ENCODE assay signal across 1 cellular context in genomic region chr15:60397772-60398445, GRCh38.
TF ChIP-seq lines count a peak whose summit lies in the region.

Gene ANXA2, minus strand, starts transcription at chr15:60397986. Its CDS starts 11,911 bp downstream, at chr15:60386075.

TF ChIP-seq in K562, 482 proteins besides CTCF, POLR2A, EP300 and RAD21 (continued from another document and continues in another):
- TF ChIP-seq ARID4B (CRISPR knock-in tag; IDR thresholded peaks at IDR 0.05) (peak; percentile 11; the same call in 1 of the 2 replicates), SRSF9 (IDR thresholded peaks at IDR 0.05; ENCODE audit: borderline replicate concordance, low read depth, low read length) (no peak), MITF (IDR thresholded peaks at IDR 0.05) (no peak), E2F1 (CRISPR knock-in tag; IDR thresholded peaks at IDR 0.05) (no peak), KLF1 (tag; IDR thresholded peaks at IDR 0.05) (no peak), TCF3 (CRISPR knock-in tag; IDR thresholded peaks at IDR 0.05) (no peak), ZNF766 (CRISPR knock-in tag; conservative IDR thresholded peaks at IDR 0.05) (no peak), BCOR (IDR thresholded peaks at IDR 0.05) (0 out of 2 replicates have a peak, but pooled peaks have one; percentile 7), E2F3 (CRISPR knock-in tag; IDR thresholded peaks at IDR 0.05) (no peak), HNRNPUL1 (IDR thresholded peaks at IDR 0.05; ENCODE audit: low read length) (no peak), ARNT (IDR thresholded peaks at IDR 0.05) (no peak), ZNF212 (CRISPR knock-in tag; IDR thresholded peaks at IDR 0.05) (no peak), C11orf30 (IDR thresholded peaks at IDR 0.05; ENCODE audit: low read depth) (no peak), PCBP2 (IDR thresholded peaks at IDR 0.05; ENCODE audit: low read depth, low read length, poor library complexity, severe bottlenecking) (peak; percentile 64), ZNF165 (CRISPR knock-in tag; IDR thresholded peaks at IDR 0.05; ENCODE audit: borderline replicate concordance) (no peak), RAD51 (IDR thresholded peaks at IDR 0.05; ENCODE audit: borderline replicate concordance, low read depth) (no peak), ZNF785 (CRISPR knock-in tag; IDR thresholded peaks at IDR 0.05) (no peak), CHD1 (IDR thresholded peaks at IDR 0.05; ENCODE audit: low read length) (no peak), HOXB6 (CRISPR knock-in tag; IDR thresholded peaks at IDR 0.05; ENCODE audit: borderline replicate concordance) (no peak), ZNF324 (CRISPR knock-in tag; IDR thresholded peaks at IDR 0.05) (no peak), ERF (CRISPR knock-in tag; IDR thresholded peaks at IDR 0.05) (no peak), CBFB (CRISPR knock-in tag; IDR thresholded peaks at IDR 0.05) (no peak), SOX6 (IDR thresholded peaks at IDR 0.05) (no peak), MAFF (IDR thresholded peaks at IDR 0.05; ENCODE audit: low read length) (no peak), SMARCA4 (IDR thresholded peaks at IDR 0.05) (no peak), KAT8 (IDR thresholded peaks at IDR 0.05; ENCODE audit: low read depth) (no peak), PTBP1 (IDR thresholded peaks at IDR 0.05; ENCODE audit: low read depth, low read length) (no peak), MAZ (CRISPR knock-in tag; conservative IDR thresholded peaks at IDR 0.05 in 1 of 2, IDR thresholded peaks at IDR 0.05 in 1 of 2) (peak; percentile 82 to 84; a peak in 3 of 4 replicates), ZC3H8 (IDR thresholded peaks at IDR 0.05) (no peak), RCOR1 (IDR thresholded peaks at IDR 0.05; ENCODE audit: borderline replicate concordance in 1 of 2, low read depth in 2 of 2, low read length in 2 of 2) (no peak), STAT5B (CRISPR knock-in tag; IDR thresholded peaks at IDR 0.05) (no peak), ZNF143 (CRISPR knock-in tag; IDR thresholded peaks at IDR 0.05) (no peak), HCFC1 (IDR thresholded peaks at IDR 0.05; ENCODE audit: low read depth, low read length) (no peak), ZC3H11A (IDR thresholded peaks at IDR 0.05; ENCODE audit: low read depth, low read length) (no peak), HOMEZ (CRISPR knock-in tag; IDR thresholded peaks at IDR 0.05) (no peak), MYNN (IDR thresholded peaks at IDR 0.05) (no peak), MYNN (CRISPR knock-in tag; IDR thresholded peaks at IDR 0.05) (no peak), TAF7 (tag; IDR thresholded peaks at IDR 0.05) (no peak), PML (IDR thresholded peaks at IDR 0.05; ENCODE audit: low read length) (no peak), NR3C1 (CRISPR knock-in tag; IDR thresholded peaks at IDR 0.05) (no peak), MBD2 (IDR thresholded peaks at IDR 0.05; ENCODE audit: borderline replicate concordance, low read depth) (no peak)
- TF ChIP-seq, protein P1, sequence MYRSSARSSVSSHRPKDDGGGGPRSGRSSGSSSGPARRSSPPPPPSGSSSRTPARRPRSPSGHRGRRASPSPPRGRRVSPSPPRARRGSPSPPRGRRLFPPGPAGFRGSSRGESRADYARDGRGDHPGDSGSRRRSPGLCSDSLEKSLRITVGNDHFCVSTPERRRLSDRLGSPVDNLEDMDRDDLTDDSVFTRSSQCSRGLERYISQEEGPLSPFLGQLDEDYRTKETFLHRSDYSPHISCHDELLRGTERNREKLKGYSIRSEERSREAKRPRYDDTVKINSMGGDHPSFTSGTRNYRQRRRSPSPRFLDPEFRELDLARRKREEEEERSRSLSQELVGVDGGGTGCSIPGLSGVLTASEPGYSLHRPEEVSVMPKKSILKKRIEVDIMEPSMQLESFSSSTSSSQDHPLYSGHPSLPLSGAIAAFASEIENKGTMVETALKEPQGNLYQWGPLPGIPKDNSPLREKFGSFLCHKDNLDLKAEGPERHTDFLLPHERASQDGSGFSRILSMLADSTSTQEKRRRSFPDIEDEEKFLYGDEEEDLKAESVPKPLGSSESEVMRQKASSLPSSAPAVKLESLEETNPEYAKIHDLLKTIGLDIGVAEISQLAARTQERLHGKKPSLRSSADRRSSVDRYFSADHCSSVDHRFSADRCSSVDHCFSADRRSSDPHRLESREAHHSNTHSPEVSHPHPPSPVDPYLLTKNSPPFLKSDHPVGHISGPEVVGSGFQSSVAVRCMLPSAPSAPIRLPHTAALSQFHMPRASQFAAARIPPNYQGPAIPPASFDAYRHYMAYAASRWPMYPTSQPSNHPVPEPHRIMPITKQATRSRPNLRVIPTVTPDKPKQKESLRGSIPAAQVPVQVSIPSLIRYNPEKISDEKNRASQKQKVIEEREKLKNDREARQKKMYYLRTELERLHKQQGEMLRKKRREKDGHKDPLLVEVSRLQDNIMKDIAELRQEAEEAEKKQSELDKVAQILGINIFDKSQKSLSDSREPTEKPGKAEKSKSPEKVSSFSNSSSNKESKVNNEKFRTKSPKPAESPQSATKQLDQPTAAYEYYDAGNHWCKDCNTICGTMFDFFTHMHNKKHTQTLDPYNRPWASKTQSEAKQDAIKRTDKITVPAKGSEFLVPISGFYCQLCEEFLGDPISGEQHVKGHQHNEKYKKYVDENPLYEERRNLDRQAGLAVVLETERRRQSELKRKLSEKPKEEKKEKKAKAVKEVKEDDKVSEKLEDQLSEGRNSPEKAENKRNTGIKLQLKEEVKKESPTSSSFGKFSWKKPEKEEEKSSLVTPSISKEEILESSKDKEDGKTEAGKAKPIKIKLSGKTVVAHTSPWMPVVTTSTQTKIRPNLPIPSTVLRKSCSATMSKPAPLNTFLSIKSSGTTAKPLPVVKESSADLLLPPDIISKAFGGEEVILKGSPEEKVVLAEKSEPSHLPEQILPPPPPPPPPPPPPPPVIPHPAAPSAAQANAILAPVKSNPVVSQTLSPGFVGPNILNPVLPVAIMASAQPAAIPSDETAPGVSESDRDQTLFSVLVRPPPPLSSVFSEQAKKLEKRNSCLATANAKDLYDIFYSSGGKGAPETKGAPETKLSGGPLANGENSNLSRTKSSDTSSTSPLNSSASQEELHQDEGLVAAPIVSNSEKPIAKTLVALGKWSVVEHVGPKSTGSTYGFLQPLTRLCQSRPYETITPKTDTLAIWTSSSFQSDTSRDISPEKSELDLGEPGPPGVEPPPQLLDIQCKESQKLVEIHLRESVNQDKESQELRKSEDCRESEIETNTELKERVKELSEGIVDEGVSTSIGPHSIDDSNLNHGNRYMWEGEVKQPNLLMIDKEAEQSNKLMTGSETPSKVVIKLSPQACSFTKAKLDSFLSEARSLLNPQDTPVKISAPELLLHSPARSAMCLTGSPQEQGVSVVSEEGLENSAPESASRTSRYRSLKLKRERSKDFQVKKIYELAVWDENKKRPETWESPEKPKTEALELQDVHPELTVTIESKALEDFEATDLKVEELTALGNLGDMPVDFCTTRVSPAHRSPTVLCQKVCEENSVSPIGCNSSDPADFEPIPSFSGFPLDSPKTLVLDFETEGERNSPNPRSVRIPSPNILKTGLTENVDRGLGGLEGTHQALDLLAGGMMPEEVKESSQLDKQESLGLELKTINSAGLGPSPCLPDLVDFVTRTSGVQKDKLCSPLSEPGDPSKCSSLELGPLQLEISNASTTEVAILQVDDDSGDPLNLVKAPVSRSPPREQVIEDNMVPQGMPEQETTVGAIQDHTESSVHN (IDR thresholded peaks at IDR 0.05; ENCODE audit: borderline replicate concordance in 1 of 2, low read depth in 1 of 2) = no peak
- TF ChIP-seq, protein P2, sequence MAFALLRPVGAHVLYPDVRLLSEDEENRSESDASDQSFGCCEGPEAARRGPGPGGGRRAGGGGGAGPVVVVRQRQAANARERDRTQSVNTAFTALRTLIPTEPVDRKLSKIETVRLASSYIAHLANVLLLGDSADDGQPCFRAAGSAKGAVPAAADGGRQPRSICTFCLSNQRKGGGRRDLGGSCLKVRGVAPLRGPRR (CRISPR knock-in tag; IDR thresholded peaks at IDR 0.05) = no peak
- TF ChIP-seq, protein P3, sequence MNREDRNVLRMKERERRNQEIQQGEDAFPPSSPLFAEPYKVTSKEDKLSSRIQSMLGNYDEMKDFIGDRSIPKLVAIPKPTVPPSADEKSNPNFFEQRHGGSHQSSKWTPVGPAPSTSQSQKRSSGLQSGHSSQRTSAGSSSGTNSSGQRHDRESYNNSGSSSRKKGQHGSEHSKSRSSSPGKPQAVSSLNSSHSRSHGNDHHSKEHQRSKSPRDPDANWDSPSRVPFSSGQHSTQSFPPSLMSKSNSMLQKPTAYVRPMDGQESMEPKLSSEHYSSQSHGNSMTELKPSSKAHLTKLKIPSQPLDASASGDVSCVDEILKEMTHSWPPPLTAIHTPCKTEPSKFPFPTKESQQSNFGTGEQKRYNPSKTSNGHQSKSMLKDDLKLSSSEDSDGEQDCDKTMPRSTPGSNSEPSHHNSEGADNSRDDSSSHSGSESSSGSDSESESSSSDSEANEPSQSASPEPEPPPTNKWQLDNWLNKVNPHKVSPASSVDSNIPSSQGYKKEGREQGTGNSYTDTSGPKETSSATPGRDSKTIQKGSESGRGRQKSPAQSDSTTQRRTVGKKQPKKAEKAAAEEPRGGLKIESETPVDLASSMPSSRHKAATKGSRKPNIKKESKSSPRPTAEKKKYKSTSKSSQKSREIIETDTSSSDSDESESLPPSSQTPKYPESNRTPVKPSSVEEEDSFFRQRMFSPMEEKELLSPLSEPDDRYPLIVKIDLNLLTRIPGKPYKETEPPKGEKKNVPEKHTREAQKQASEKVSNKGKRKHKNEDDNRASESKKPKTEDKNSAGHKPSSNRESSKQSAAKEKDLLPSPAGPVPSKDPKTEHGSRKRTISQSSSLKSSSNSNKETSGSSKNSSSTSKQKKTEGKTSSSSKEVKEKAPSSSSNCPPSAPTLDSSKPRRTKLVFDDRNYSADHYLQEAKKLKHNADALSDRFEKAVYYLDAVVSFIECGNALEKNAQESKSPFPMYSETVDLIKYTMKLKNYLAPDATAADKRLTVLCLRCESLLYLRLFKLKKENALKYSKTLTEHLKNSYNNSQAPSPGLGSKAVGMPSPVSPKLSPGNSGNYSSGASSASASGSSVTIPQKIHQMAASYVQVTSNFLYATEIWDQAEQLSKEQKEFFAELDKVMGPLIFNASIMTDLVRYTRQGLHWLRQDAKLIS (CRISPR knock-in tag; IDR thresholded peaks at IDR 0.05) = no peak
- TF ChIP-seq, protein P4, sequence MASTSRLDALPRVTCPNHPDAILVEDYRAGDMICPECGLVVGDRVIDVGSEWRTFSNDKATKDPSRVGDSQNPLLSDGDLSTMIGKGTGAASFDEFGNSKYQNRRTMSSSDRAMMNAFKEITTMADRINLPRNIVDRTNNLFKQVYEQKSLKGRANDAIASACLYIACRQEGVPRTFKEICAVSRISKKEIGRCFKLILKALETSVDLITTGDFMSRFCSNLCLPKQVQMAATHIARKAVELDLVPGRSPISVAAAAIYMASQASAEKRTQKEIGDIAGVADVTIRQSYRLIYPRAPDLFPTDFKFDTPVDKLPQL (IDR thresholded peaks at IDR 0.05; ENCODE audit: extremely low read depth, insufficient read length) = no peak
